ENCODE assay signal across 29 cellular contexts in genomic region chr13:44452418-44452817, GRCh38.
"Had no signal": no experiment of that assay in that cellular context is flagged by ENCODE, and none has a peak within 500 bp of the region (broad histone marks: within the 10 kb centered on the region; RNA-seq: fewer than 3 reads in every experiment).

No MANE protein-coding gene starts in this region.

- H3K36me3 Mint-ChIP-seq: activated naive CD8-positive, alpha-beta T cell treated with anti-CD3 and anti-CD28 coated beads, Interleukin-2, amount 10 ng/mL, durations not matched to agents 7 days and 5 days had no signal

- H3K4me1 Mint-ChIP-seq: activated naive CD8-positive, alpha-beta T cell treated with anti-CD3 and anti-CD28 coated beads, Interleukin-2, amount 10 ng/mL, durations not matched to agents 7 days and 5 days had no signal

- H3K27ac ChIP-seq: body of pancreas, breast epithelium, SJCRH30, SK-N-MC, WERI-Rb-1 had no signal

- H3K27ac Mint-ChIP-seq: activated CD8-positive, alpha-beta T cell treated with anti-CD3 and anti-CD28 coated beads for 36 hours; activated naive CD4-positive, alpha-beta T cell treated with anti-CD3 and anti-CD28 coated beads, Interleukin-2, amount 50 U/mL, for 24 hours; activated naive CD8-positive, alpha-beta T cell treated with anti-CD3 and anti-CD28 coated beads, Interleukin-2, amount 10 ng/mL, durations not matched to agents 7 days and 5 days; activated T-cell treated with anti-CD3 and anti-CD28 coated beads, Interleukin-2, amount 50 U/mL, for 24 hours; activated T-helper 2 cell treated with anti-CD3 and anti-CD28 coated beads, Interferon-gamma antibody, Interleukin-2, Interleukin-4, amounts not matched to agents 10 μg/mL and 5 μg/mL and 100 μg/mL, durations not matched to agents 14 hours and 24 hours and 36 hours had no signal

- DNase-seq: activated CD4-positive, alpha-beta T cell treated with anti-CD3 and anti-CD28 coated beads for 1 hour; activated CD4-positive, alpha-beta T cell treated with anti-CD3 and anti-CD28 coated beads for 48 hours; activated CD4-positive, alpha-beta T cell treated with anti-CD3 and anti-CD28 coated beads, Interleukin-2, amount 50 U/mL, for 4 hours; activated CD4-positive, CD25-positive, alpha-beta regulatory T cell; activated CD8-positive, alpha-beta T cell treated with anti-CD3 and anti-CD28 coated beads for 36 hours; activated gamma-delta T cell; activated naive CD4-positive, alpha-beta T cell treated with Interleukin-2 at 50 U/mL for 16 hours; activated naive CD8-positive, alpha-beta T cell treated with anti-CD3 and anti-CD28 coated beads, Interleukin-2, amount 10 ng/mL, durations not matched to agents 7 days and 5 days; activated T-cell treated with anti-CD3 and anti-CD28 coated beads, Interleukin-2, amount 50 U/mL, for 24 hours; amygdala; body of pancreas; Karpas-422; KBM-7; NCI-H1105; NCI-H1417 treated with DMSO at 0.1 percent for 48 hours; NCI-H187 treated with DMSO at 0.1 percent for 48 hours; NCI-H2081; NCI-H226; NCI-H446 treated with DMSO at 0.1 percent for 48 hours; NCI-H524; SHP77; SJCRH30; T1000; WERI-Rb-1 had no signal

- H3K9me3 Mint-ChIP-seq: activated naive CD4-positive, alpha-beta T cell treated with anti-CD3 and anti-CD28 coated beads, Interleukin-2, amount 50 U/mL, for 24 hours; activated naive CD8-positive, alpha-beta T cell treated with anti-CD3 and anti-CD28 coated beads, Interleukin-2, amount 10 ng/mL, durations not matched to agents 7 days and 5 days; activated T-helper 2 cell treated with anti-CD3 and anti-CD28 coated beads, Interferon-gamma antibody, Interleukin-2, Interleukin-4, amounts not matched to agents 10 μg/mL and 5 μg/mL and 100 μg/mL, durations not matched to agents 14 hours and 24 hours and 36 hours had no signal

- H3K9me3 ChIP-seq: body of pancreas, breast epithelium, SJCRH30 had no signal

- H3K27me3 Mint-ChIP-seq: activated CD8-positive, alpha-beta T cell treated with anti-CD3 and anti-CD28 coated beads for 36 hours; activated naive CD4-positive, alpha-beta T cell treated with anti-CD3 and anti-CD28 coated beads, Interleukin-2, amount 50 U/mL, for 24 hours; activated naive CD8-positive, alpha-beta T cell treated with anti-CD3 and anti-CD28 coated beads, Interleukin-2, amount 10 ng/mL, durations not matched to agents 7 days and 5 days; activated T-cell treated with anti-CD3 and anti-CD28 coated beads, Interleukin-2, amount 50 U/mL, for 24 hours had no signal

- H3K4me1 ChIP-seq: breast epithelium, SJCRH30 had no signal

- H3K27me3 ChIP-seq: body of pancreas, breast epithelium, SJCRH30 had no signal

- H3K4me3 Mint-ChIP-seq: activated CD8-positive, alpha-beta T cell treated with anti-CD3 and anti-CD28 coated beads for 36 hours; activated naive CD4-positive, alpha-beta T cell treated with anti-CD3 and anti-CD28 coated beads, Interleukin-2, amount 50 U/mL, for 24 hours; activated naive CD8-positive, alpha-beta T cell treated with anti-CD3 and anti-CD28 coated beads, Interleukin-2, amount 10 ng/mL, durations not matched to agents 7 days and 5 days; activated T-cell treated with anti-CD3 and anti-CD28 coated beads, Interleukin-2, amount 50 U/mL, for 24 hours had no signal

- ATAC-seq: activated CD8-positive, alpha-beta T cell treated with anti-CD3 and anti-CD28 coated beads for 36 hours; body of pancreas; Panc1 had no signal

- H3K36me3 ChIP-seq: breast epithelium, SJCRH30, WERI-Rb-1 had no signal

- H3K4me3 ChIP-seq: body of pancreas, breast epithelium, SJCRH30, SK-N-MC had no signal
